9 cellular contexts compared by ENCODE assay signal in the genomic region with DNA sequence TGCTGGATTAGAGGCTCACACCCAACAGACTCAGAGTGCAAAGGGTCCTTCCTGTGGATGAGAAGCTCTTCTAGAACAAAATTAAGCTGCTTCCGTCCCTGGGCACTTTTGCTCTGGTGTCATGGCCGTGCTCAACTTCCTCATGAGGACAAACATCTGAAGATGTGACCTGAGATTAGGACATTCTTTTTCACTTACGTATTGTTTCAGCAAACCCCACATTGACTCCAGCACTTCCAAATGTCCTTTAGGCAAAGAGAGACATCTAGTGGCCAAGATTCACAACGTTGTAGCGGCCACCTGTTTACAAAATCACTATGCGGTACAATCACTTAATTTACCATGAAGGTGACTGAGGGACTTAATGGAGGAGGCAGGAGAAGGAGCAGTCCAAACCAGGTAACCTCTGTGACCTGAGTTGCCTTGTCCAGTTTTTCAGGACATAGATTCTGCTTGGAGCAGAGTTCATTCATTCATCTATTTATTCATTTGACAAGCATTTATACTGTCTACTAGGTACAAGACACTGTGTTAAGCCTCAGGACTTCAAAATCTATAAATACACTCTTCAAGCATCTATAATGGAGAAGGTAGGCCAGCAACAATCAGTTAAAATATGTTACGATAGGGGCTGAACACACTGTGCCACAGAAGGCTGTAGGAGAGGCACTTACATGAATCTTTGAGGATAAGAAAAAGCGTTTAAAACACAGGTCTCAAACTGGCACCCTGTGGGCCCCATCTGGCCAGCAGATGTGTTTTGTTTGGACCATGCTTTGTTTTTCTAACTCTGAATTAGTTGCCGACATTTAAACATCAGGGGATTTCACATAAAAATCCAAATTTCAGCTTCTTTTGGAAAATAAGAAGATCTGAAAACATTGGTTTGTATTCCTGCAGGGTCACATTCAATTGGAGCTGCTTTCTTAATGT. TPM values are rescaled to one million over a fixed set of nuclear protein-coding genes. Genes with fewer than 3 reads are reported as not detected.
DNase-seq lines count a peak whose midpoint lies in the region; ATAC-seq, FAIRE-seq and TF ChIP-seq lines count a peak whose summit lies in the region.
"Had no signal": no experiment of that assay in that cellular context is flagged by ENCODE, and none has a peak within 500 bp of the region (broad histone marks: within the 10 kb centered on the region; RNA-seq: fewer than 3 reads in every experiment).

No MANE protein-coding gene starts in this region.

- no TSS peak for BruUV-seq in PC-9 (replicated peaks; lab: Mats Ljungman, UMichigan)

- H3K9me3 Mint-ChIP-seq in activated CD8-positive, alpha-beta memory T cell treated with anti-CD3 and anti-CD28 coated beads, Interleukin-2, amount 10 ng/mL, durations not matched to agents 7 days and 5 days (ENCODE audit: low read depth): no peaks in the 10 kb centered on the region
- no peaks in the 10 kb centered on the region for H3K9me3 Mint-ChIP-seq in stimulated activated naive B cell treated with anti-CD40 and anti-IgM and Interleukin-4, amounts not matched to agents 10 μg/mL and 1 μg/mL and 100 μg/mL, for 72 hours

- ATAC-seq in activated CD8-positive, alpha-beta memory T cell treated with anti-CD3 and anti-CD28 coated beads, Interleukin-2, amount 10 ng/mL, durations not matched to agents 7 days and 5 days: no peak
- peak; percentile 87 for ATAC-seq in GM21723 (IDR thresholded peaks at IDR 0.05; ENCODE audit: unreplicated experiment)
- peak; percentile 78 to 83 for ATAC-seq in stimulated activated naive B cell treated with anti-CD40 and anti-IgM and Interleukin-4, amounts not matched to agents 10 μg/mL and 1 μg/mL and 100 μg/mL, for 72 hours (replicated peaks)

- H3K4me1 Mint-ChIP-seq in activated CD8-positive, alpha-beta memory T cell treated with anti-CD3 and anti-CD28 coated beads, Interleukin-2, amount 10 ng/mL, durations not matched to agents 7 days and 5 days: peaks cover 2% of the 10 kb centered on the region
- peaks cover 0 to 8% of the 10 kb centered on the region in 2 donors for H3K4me1 Mint-ChIP-seq in stimulated activated naive B cell treated with anti-CD40 and anti-IgM and Interleukin-4, amounts not matched to agents 10 μg/mL and 1 μg/mL and 100 μg/mL, for 72 hours

- CTCF ChIA-PET in activated CD8-positive, alpha-beta memory T cell treated with anti-CD3 and anti-CD28 coated beads, Interleukin-2, amount 10 ng/mL, durations not matched to agents 7 days and 5 days (lab: Charles Lee): interaction anchor here (0.6 to 1.1 kb wide), 5 partner anchors 10 to 199 kb away, joined by 3 to 4 read pairs (median 3); no protein-coding TSS in a partner anchor
- CTCF ChIA-PET in PC-9 (lab: Charles Lee): interaction anchor here (0.6 to 1.4 kb wide), 4 partner anchors 12 to 202 kb away, joined by 4 to 5 read pairs (median 4); no protein-coding TSS in a partner anchor

- H3K36me3 Mint-ChIP-seq in activated CD8-positive, alpha-beta memory T cell treated with anti-CD3 and anti-CD28 coated beads, Interleukin-2, amount 10 ng/mL, durations not matched to agents 7 days and 5 days: no peaks in the 10 kb centered on the region
- no peaks in the 10 kb centered on the region for H3K36me3 Mint-ChIP-seq in stimulated activated naive B cell treated with anti-CD40 and anti-IgM and Interleukin-4, amounts not matched to agents 10 μg/mL and 1 μg/mL and 100 μg/mL, for 72 hours

- H3K4me2 ChIP-seq in PC-9: peak overlapping the region; percentile 97

- H3K27me3 ChIP-seq in PC-9 (ENCODE audit: insufficient read depth, low read depth) (no peaks in the 10 kb centered on the region), bronchial epithelial cell (ENCODE audit: control insufficient read depth, insufficient read depth, low read length) (no peaks in the 10 kb centered on the region)

- H2AFZ ChIP-seq in PC-9: no peak overlapping the region

- H3K27me3 Mint-ChIP-seq in activated CD8-positive, alpha-beta memory T cell treated with anti-CD3 and anti-CD28 coated beads, Interleukin-2, amount 10 ng/mL, durations not matched to agents 7 days and 5 days: peaks cover 9% of the 10 kb centered on the region
- H3K27me3 Mint-ChIP-seq in stimulated activated naive B cell treated with anti-CD40 and anti-IgM and Interleukin-4, amounts not matched to agents 10 μg/mL and 1 μg/mL and 100 μg/mL, for 72 hours: peaks cover 6% of the 10 kb centered on the region in 2 donors

- peak overlapping the region; percentile 98 for H3K27ac ChIP-seq in PC-9

- no peak for FAIRE-seq in bronchial epithelial cell (lab: Jason Lieb, UNC)
- FAIRE-seq: G401.6 had no signal

- POLR2A ChIA-PET in PC-9 (lab: Charles Lee; ENCODE audit: unreplicated experiment): interaction anchor here (0.5 to 1.0 kb wide), 4 partner anchors 13 to 259 kb away, joined by 3 to 11 read pairs (median 9); no protein-coding TSS in a partner anchor

- H3K36me3 ChIP-seq in PC-9 (ENCODE audit: low read depth) (no peaks in the 10 kb centered on the region), bronchial epithelial cell (ENCODE audit: control insufficient read depth, insufficient read depth, low read length) (no peaks in the 10 kb centered on the region)

- no peak overlapping the region for H3K4me3 ChIP-seq in LNCaP clone FGC (ENCODE audit: low read depth, low read length)
- no peak overlapping the region; the same call in 1 of the 2 replicates for H3K4me3 ChIP-seq in PC-9
- no peak overlapping the region for H3K4me3 ChIP-seq in bronchial epithelial cell (ENCODE audit: low read depth, low read length)

- no peak overlapping the region for H3K4me3 Mint-ChIP-seq in activated CD8-positive, alpha-beta memory T cell treated with anti-CD3 and anti-CD28 coated beads, Interleukin-2, amount 10 ng/mL, durations not matched to agents 7 days and 5 days
- no peak overlapping the region for H3K4me3 Mint-ChIP-seq in stimulated activated naive B cell treated with anti-CD40 and anti-IgM and Interleukin-4, amounts not matched to agents 10 μg/mL and 1 μg/mL and 100 μg/mL, for 72 hours

- H3K4me1 ChIP-seq in PC-9 (replicated peaks; ENCODE audit: insufficient read depth): peaks cover 60% of the 10 kb centered on the region

- TF ChIP-seq CTCF in LNCaP clone FGC (IDR thresholded peaks at IDR 0.05; ENCODE audit: control insufficient read depth, extremely low read depth, insufficient read depth) (peak; percentile 84), PC-9 (conservative IDR thresholded peaks at IDR 0.05) (peak; percentile 80), bronchial epithelial cell (IDR thresholded peaks at IDR 0.05; ENCODE audit: insufficient read depth, low read length, severe bottlenecking) (peak; percentile 73)

- no peaks in the 10 kb centered on the region for H3K9me2 ChIP-seq in PC-9 (ENCODE audit: insufficient read depth)

- peak; percentile 50 for DNase-seq in activated CD8-positive, alpha-beta memory T cell treated with anti-CD3 and anti-CD28 coated beads, Interleukin-2, amount 10 ng/mL, durations not matched to agents 7 days and 5 days
- DNase-seq in activated CD8-positive, alpha-beta memory T cell treated with anti-CD3 and anti-CD28 coated beads, Interleukin-2, amount 50 U/mL, for 4 hours: no peak
- peak; percentile 95 for DNase-seq in LNCaP clone FGC (ENCODE audit: low read depth)
- peak; percentile 72 to 99 for DNase-seq in PC-9
- peak; percentile 84 for DNase-seq in bronchial epithelial cell (ENCODE audit: low read depth)
- peak; percentile 74 for DNase-seq in kidney glomerular epithelial cell (lab: John Stamatoyannopoulos, UW)
- peak; percentile 16 for DNase-seq in stimulated activated naive B cell treated with anti-CD40 and anti-IgM and Interleukin-4, amounts not matched to agents 10 μg/mL and 1 μg/mL and 100 μg/mL, for 72 hours

- H3F3A ChIP-seq in PC-9 (ENCODE audit: insufficient read depth, low read depth): peaks cover 48% of the 10 kb centered on the region

- peaks cover 8% of the 10 kb centered on the region for H3K9me3 ChIP-seq in PC-9 (ENCODE audit: insufficient read depth, low read depth)

- peaks cover 33% of the 10 kb centered on the region for H3K79me2 ChIP-seq in PC-9 (ENCODE audit: low read depth)

- H3K27ac Mint-ChIP-seq in activated CD8-positive, alpha-beta memory T cell treated with anti-CD3 and anti-CD28 coated beads, Interleukin-2, amount 10 ng/mL, durations not matched to agents 7 days and 5 days: no peak overlapping the region
- H3K27ac Mint-ChIP-seq in stimulated activated naive B cell treated with anti-CD40 and anti-IgM and Interleukin-4, amounts not matched to agents 10 μg/mL and 1 μg/mL and 100 μg/mL, for 72 hours: no peak overlapping the region

- H4K20me1 ChIP-seq in PC-9 (ENCODE audit: insufficient read depth): no peaks in the 10 kb centered on the region

- intact Hi-C loops in PC-9 (cut with micrococcal nuclease; ENCODE audit: unreplicated experiment): loop anchor here (1.0 to 5.0 kb wide), 9 partner anchors 47 to 1115 kb away; a partner anchor contains a TSS

RNA-seq across cellular contexts. Expression of a gene that starts 5.6 kb away (rescaled TPM):
- total RNA-seq in activated CD8-positive, alpha-beta memory T cell treated with anti-CD3 and anti-CD28 coated beads, Interleukin-2, amount 10 ng/mL, durations not matched to agents 7 days and 5 days: not detected
- total RNA-seq in PC-9 (2021) (112 and 162 TPM in 2 replicates), bronchial epithelial cell (5.5 and 10.1 TPM in 2 replicates)

Comparison
In these comparisons a context has a peak if more than half of its experiments do, and no peak if none do; other contexts are left out.
1. RNA of a gene that starts 5.6 kb away (total RNA-seq): 112 to 162 TPM in PC-9; 5.5 to 10.1 TPM in bronchial epithelial cell and not detected in activated CD8-positive, alpha-beta memory T cell treated with anti-CD3 and anti-CD28 coated beads, Interleukin-2, amount 10 ng/mL, durations not matched to agents 7 days and 5 days; every median in the first group is over 10 times any median in the second.
2. Peak in every context shown above with its lines, with median percentiles within 50 percentile points of each other: CTCF ChIP-seq.